In the genomic region with DNA sequence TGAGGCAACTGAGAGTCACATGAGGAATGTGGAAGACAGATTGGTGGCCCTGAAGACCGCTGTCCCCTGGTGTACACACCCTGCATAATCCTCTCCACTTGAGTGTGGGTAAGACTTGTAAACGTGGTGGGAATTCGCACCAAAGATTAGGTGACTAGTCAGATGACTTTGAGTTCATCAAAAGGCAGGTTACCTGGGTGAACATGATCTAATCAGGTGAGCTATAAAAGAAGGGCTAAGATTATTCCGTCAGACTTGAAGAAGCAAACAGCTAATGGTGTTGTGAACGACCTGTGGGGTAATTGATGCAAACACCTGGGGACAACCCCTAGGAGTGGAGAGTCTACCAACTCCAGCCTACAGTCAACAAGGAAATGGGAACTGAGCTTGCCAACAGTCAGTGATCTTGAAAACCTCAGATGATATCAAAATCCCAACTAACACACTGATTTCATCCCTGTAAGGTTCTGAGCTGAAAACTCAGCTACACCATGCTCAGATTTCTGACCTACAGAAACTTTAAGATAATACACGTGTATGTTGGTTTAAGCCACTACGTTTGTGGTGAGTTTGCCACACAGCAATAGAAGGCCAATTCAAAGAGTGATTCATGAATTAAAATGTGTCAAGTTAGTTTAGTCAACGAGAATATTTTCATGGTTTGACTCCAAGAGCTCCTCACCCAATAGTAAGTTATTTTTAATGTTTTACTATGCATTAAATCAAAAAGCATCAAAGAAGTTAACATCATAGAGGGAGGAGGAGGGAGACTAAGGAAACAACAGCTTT, we compare ENCODE assay signal across 13 cellular contexts.
"Had no signal": no experiment of that assay in that cellular context is flagged by ENCODE, and none has a peak within 500 bp of the region (broad histone marks: within the 10 kb centered on the region; RNA-seq: fewer than 3 reads in every experiment).

No MANE protein-coding gene starts in this region.

- H3K9me3 ChIP-seq: testis had no signal

- H3K4me3 ChIP-seq: testis had no signal

- H3K4me1 ChIP-seq: testis had no signal

- DNase-seq: activated CD4-positive, alpha-beta T cell treated with anti-CD3 and anti-CD28 coated beads, Interleukin-2, amount 10 ng/mL, durations not matched to agents 7 days and 5 days; activated gamma-delta T cell treated with Interleukin-2 at 50 U/mL for 16 hours; cortex of kidney; effector CD8-positive, alpha-beta T cell; kidney; left ventricle myocardium superior; mesenchymal stem cell; nephron progenitor cell; stimulated activated CD4-positive, alpha-beta T cell treated with anti-CD3 and anti-CD28 coated beads, Interleukin-2, amount 100 ng/mL, for 24 hours; stimulated activated naive CD8-positive, alpha-beta T cell treated with anti-CD3 and anti-CD28 coated beads, Interleukin-15, amount 100 ng/mL, for 72 hours; T-helper 1 cell; testis had no signal

- ATAC-seq: left ventricle myocardium superior; sciatic nerve; stimulated activated naive CD8-positive, alpha-beta T cell treated with anti-CD3 and anti-CD28 coated beads, Interleukin-15, amount 100 ng/mL, for 72 hours had no signal

- FAIRE-seq: kidney had no signal

- H3K27me3 ChIP-seq: testis had no signal

- H3K27ac ChIP-seq: testis had no signal
